Comparison of ENCODE assay signal across 1 cellular context in the genomic region with DNA sequence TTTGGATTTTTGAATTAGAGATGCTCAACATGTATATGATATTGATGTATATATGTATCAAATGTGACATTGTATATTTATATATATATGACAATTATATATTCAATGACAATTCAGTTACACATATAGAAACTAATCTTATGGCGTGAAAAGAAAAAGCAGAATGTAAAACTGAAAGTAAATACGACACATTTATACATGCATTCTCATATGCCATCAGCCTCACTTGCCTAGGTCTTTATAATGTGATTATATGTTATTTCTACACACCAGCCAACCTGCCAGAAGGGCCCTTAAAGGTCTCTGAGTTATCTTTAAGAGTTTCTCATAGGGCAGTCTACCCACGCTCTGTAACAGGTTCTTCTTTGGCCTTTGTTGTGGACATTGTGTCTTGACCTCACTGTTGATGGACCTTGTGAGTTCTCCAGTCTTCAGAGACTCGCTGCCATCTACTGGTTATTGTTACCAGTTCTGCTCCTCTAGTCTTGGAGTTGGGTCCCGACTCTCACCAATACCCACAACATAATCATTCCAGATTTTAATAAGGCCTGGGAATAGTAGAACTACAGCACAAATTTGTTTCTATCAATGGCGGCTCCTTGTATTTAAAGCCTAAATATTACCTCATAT.
TF ChIP-seq lines count a peak whose summit lies in the region.

No MANE protein-coding gene starts in this region.

TF ChIP-seq in GM12878, 131 proteins besides CTCF, POLR2A, EP300 and RAD21 (continued from another document):
- no peak for TF ChIP-seq ZNF687 (IDR thresholded peaks at IDR 0.05)
- TF ChIP-seq CHD4 (IDR thresholded peaks at IDR 0.05): no peak
- no peak for TF ChIP-seq CHD2 (IDR thresholded peaks at IDR 0.05; ENCODE audit: borderline replicate concordance, low read depth, low read length)
- TF ChIP-seq YY1 (IDR thresholded peaks at IDR 0.05; ENCODE audit: low read depth, low read length): 0 out of 2 replicates have a peak, but pooled peaks have one; percentile 18
- TF ChIP-seq SMC3 (IDR thresholded peaks at IDR 0.05; ENCODE audit: borderline replicate concordance, low read length): peak; percentile 40; the same call in 1 of the 2 replicates
